Comparison of ENCODE assay signal across 10 cellular contexts in genomic region chr6:152184573-152185157, GRCh38.
DNase-seq lines count a peak whose midpoint lies in the region; ATAC-seq, FAIRE-seq and TF ChIP-seq lines count a peak whose summit lies in the region.
"Had no signal": no experiment of that assay in that cellular context is flagged by ENCODE, and none has a peak within 500 bp of the region (broad histone marks: within the 10 kb centered on the region; RNA-seq: fewer than 3 reads in every experiment).

No MANE protein-coding gene starts in this region.

- 23% methylated on average over 4 of the region's 4 CpGs for WGBS in thymus

- no peaks in the 10 kb centered on the region for H3K27me3 ChIP-seq in thymus (ENCODE audit: control insufficient read depth, insufficient read depth)

- no peak overlapping the region for H3K9ac ChIP-seq in kidney (ENCODE audit: low read length in 2 of 2)

- TF ChIP-seq CTCF in activated CD8-positive, alpha-beta T cell treated with anti-CD3 and anti-CD28 coated beads for 36 hours (IDR thresholded peaks at IDR 0.05), result no peak
- no peak for TF ChIP-seq CTCF in kidney (IDR thresholded peaks at IDR 0.05; ENCODE audit: borderline replicate concordance, extremely low read depth, insufficient read depth)

- H3K9me3 ChIP-seq in thymus (ENCODE audit: control insufficient read depth), result no peaks in the 10 kb centered on the region
- H3K9me3 ChIP-seq in kidney (ENCODE audit: control insufficient read depth in 1 of 2, low read length in 2 of 2), result no peaks in the 10 kb centered on the region

- peak overlapping the region; percentile 100 for H3K27ac Mint-ChIP-seq in activated naive CD4-positive, alpha-beta T cell treated with anti-CD3 and anti-CD28 coated beads, Interleukin-2, amount 10 ng/mL, durations not matched to agents 7 days and 5 days
- H3K27ac Mint-ChIP-seq in activated CD8-positive, alpha-beta T cell treated with anti-CD3 and anti-CD28 coated beads for 36 hours, result peak overlapping the region; percentile 95
- H3K27ac Mint-ChIP-seq: mesothelial cell of epicardium had no signal

- peak overlapping the region; percentile 92 for H3K4me3 Mint-ChIP-seq in activated naive CD4-positive, alpha-beta T cell treated with anti-CD3 and anti-CD28 coated beads, Interleukin-2, amount 10 ng/mL, durations not matched to agents 7 days and 5 days
- H3K4me3 Mint-ChIP-seq in activated CD8-positive, alpha-beta T cell treated with anti-CD3 and anti-CD28 coated beads for 36 hours, result peak overlapping the region; percentile 76
- H3K4me3 Mint-ChIP-seq: mesothelial cell of epicardium had no signal

- DNase-seq in activated naive CD4-positive, alpha-beta T cell treated with anti-CD3 and anti-CD28 coated beads, Interleukin-2, amount 10 ng/mL, durations not matched to agents 7 days and 5 days, result peak; percentile 36
- DNase-seq in activated naive CD4-positive, alpha-beta T cell treated with anti-CD3 and anti-CD28 coated beads, Interleukin-2, amount 50 U/mL, for 16 hours, result no peak
- peak; percentile 25 for DNase-seq in activated CD8-positive, alpha-beta T cell treated with anti-CD3 and anti-CD28 coated beads for 36 hours
- no peak for DNase-seq in NCI-H1694 (lab: John Stamatoyannopoulos, UW)
- DNase-seq in amygdala (lab: John Stamatoyannopoulos, UW), result no peak
- DNase-seq in kidney, result no peak

- intact Hi-C loops in activated CD8-positive, alpha-beta T cell treated with anti-CD3 and anti-CD28 coated beads for 36 hours (cut with micrococcal nuclease), result loop anchor here (1.0 to 5.0 kb wide), 3 partner anchors 14 to 482 kb away; no protein-coding TSS in a partner anchor
- intact Hi-C loops in kidney (cut with DNase I), result no loop called here

- FAIRE-seq in kidney (lab: Jason Lieb, UNC), result no peak

- no peaks in the 10 kb centered on the region for H3K9me3 Mint-ChIP-seq in activated naive CD4-positive, alpha-beta T cell treated with anti-CD3 and anti-CD28 coated beads, Interleukin-2, amount 10 ng/mL, durations not matched to agents 7 days and 5 days
- no peaks in the 10 kb centered on the region for H3K9me3 Mint-ChIP-seq in activated CD8-positive, alpha-beta T cell treated with anti-CD3 and anti-CD28 coated beads for 36 hours
- H3K9me3 Mint-ChIP-seq: mesothelial cell of epicardium had no signal

- H3K36me3 Mint-ChIP-seq in activated naive CD4-positive, alpha-beta T cell treated with anti-CD3 and anti-CD28 coated beads, Interleukin-2, amount 10 ng/mL, durations not matched to agents 7 days and 5 days, result peaks cover 62% of the 10 kb centered on the region
- peaks cover 20% of the 10 kb centered on the region for H3K36me3 Mint-ChIP-seq in activated CD8-positive, alpha-beta T cell treated with anti-CD3 and anti-CD28 coated beads for 36 hours (ENCODE audit: low read depth)

- H3K4me1 ChIP-seq in thymus (ENCODE audit: control insufficient read depth, insufficient read depth, low read length), result peaks cover 2% of the 10 kb centered on the region
- H3K4me1 ChIP-seq in kidney (ENCODE audit: control insufficient read depth in 1 of 2, insufficient read depth in 1 of 2, low read depth in 1 of 2, low read length in 2 of 2), result no peaks in the 10 kb centered on the region

- ATAC-seq in HG02970 (IDR thresholded peaks at IDR 0.05; ENCODE audit: low FRiP score, unreplicated experiment), result peak; percentile 32
- peak; percentile 52 for ATAC-seq in activated CD8-positive, alpha-beta T cell treated with anti-CD3 and anti-CD28 coated beads for 36 hours

- H3K27ac ChIP-seq in thymus (ENCODE audit: low read depth) (peak overlapping the region; percentile 97), kidney (ENCODE audit: low read depth in 2 of 2, low read length in 2 of 2) (no peak overlapping the region)
- H3K27ac ChIP-seq: SK-N-MC had no signal

- peaks cover 64% of the 10 kb centered on the region for H3K4me1 Mint-ChIP-seq in activated naive CD4-positive, alpha-beta T cell treated with anti-CD3 and anti-CD28 coated beads, Interleukin-2, amount 10 ng/mL, durations not matched to agents 7 days and 5 days
- peaks cover 63% of the 10 kb centered on the region for H3K4me1 Mint-ChIP-seq in activated CD8-positive, alpha-beta T cell treated with anti-CD3 and anti-CD28 coated beads for 36 hours (ENCODE audit: low read depth)
- H3K4me1 Mint-ChIP-seq: mesothelial cell of epicardium had no signal

- POLR2A ChIA-PET in activated CD8-positive, alpha-beta T cell treated with anti-CD3 and anti-CD28 coated beads for 36 hours (lab: Charles Lee), result interaction anchor here (0.8 to 1.9 kb wide), 7 partner anchors 10 to 733 kb away, joined by 3 to 16 read pairs (median 3); partner anchors contain the start of gene RMND1

- H3K4me3 ChIP-seq in thymus (ENCODE audit: low read length) (peak overlapping the region; percentile 38), kidney (ENCODE audit: low read length in 2 of 2) (no peak overlapping the region)
- H3K4me3 ChIP-seq: SK-N-MC had no signal

- CTCF ChIA-PET in activated naive CD4-positive, alpha-beta T cell treated with anti-CD3 and anti-CD28 coated beads, Interleukin-2, amount 10 ng/mL, durations not matched to agents 7 days and 5 days (lab: Charles Lee), result interaction anchor here (1.1 to 2.1 kb wide), 9 partner anchors 10 to 423 kb away, joined by 3 to 5 read pairs (median 4); no protein-coding TSS in a partner anchor
- CTCF ChIA-PET in activated CD8-positive, alpha-beta T cell treated with anti-CD3 and anti-CD28 coated beads for 36 hours (lab: Charles Lee), result interaction anchor here (0.9 to 1.6 kb wide), 6 partner anchors 12 to 154 kb away, joined by 3 to 6 read pairs (median 4); no protein-coding TSS in a partner anchor

- H3K36me3 ChIP-seq in thymus (ENCODE audit: control insufficient read depth, insufficient read depth), result no peaks in the 10 kb centered on the region
- peaks cover 0 to 6% of the 10 kb centered on the region in 2 donors for H3K36me3 ChIP-seq in kidney (ENCODE audit: control insufficient read depth in 1 of 2, insufficient read depth in 2 of 2, low read length in 2 of 2)

- no peaks in the 10 kb centered on the region for H3K27me3 Mint-ChIP-seq in activated naive CD4-positive, alpha-beta T cell treated with anti-CD3 and anti-CD28 coated beads, Interleukin-2, amount 10 ng/mL, durations not matched to agents 7 days and 5 days
- no peaks in the 10 kb centered on the region for H3K27me3 Mint-ChIP-seq in activated CD8-positive, alpha-beta T cell treated with anti-CD3 and anti-CD28 coated beads for 36 hours

Comparison
In these comparisons a context has a peak if more than half of its experiments do, and no peak if none do; other contexts are left out.
1. DNase-seq: peak in activated naive CD4-positive, alpha-beta T cell treated with anti-CD3 and anti-CD28 coated beads, Interleukin-2, amount 10 ng/mL, durations not matched to agents 7 days and 5 days (single experiment) and activated CD8-positive, alpha-beta T cell treated with anti-CD3 and anti-CD28 coated beads for 36 hours (single experiment); none in activated naive CD4-positive, alpha-beta T cell treated with anti-CD3 and anti-CD28 coated beads, Interleukin-2, amount 50 U/mL, for 16 hours (single experiment), NCI-H1694 (single experiment), amygdala (0 of 56) and kidney (single experiment).